Comparison of ENCODE assay signal across 25 cellular contexts in the genomic region with DNA sequence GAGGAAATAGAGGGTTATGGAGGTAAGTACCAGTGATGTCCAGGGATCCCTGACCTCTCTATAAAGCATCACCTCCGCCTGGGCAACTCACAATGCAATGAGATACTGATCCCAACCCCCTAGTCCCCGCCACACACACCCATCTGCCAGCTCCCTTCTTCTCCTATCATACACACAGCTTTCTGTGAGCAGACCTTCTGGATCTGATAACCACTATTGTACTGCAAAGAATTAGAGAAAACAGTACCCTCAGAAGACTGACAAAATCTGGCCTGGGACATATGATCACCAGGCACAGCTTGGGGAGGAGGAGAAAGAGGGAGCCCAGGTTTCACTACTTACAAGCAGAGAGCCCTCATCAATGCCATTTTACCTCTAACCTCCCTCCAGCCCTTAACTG.
"Had no signal": no experiment of that assay in that cellular context is flagged by ENCODE, and none has a peak within 500 bp of the region (broad histone marks: within the 10 kb centered on the region; RNA-seq: fewer than 3 reads in every experiment).

No MANE protein-coding gene starts in this region.

- H3K27ac ChIP-seq: heart left ventricle, left ventricle myocardium inferior, ovary, right atrium auricular region, right lobe of liver, stomach, testis, thyroid gland, transverse colon, upper lobe of left lung, vagina had no signal

- H3K27me3 Mint-ChIP-seq: progenitor cell of endocrine pancreas had no signal

- H3K4me2 ChIP-seq: smooth muscle cell had no signal

- H3K4me3 ChIP-seq: heart left ventricle, left ventricle myocardium inferior, lung, mucosa of descending colon, ovary, right atrium auricular region, right lobe of liver, smooth muscle cell, stomach, testis, thyroid gland, transverse colon, upper lobe of left lung, vagina had no signal

- H3K4me1 Mint-ChIP-seq: naive thymus-derived CD4-positive, alpha-beta T cell had no signal

- H3K36me3 ChIP-seq: heart left ventricle, left ventricle myocardium inferior, ovary, right atrium auricular region, right lobe of liver, stomach, thyroid gland, transverse colon, upper lobe of left lung, vagina had no signal

- H3K4me1 ChIP-seq: right lobe of liver, testis, thyroid gland, upper lobe of left lung, vagina had no signal

- H3K9me3 Mint-ChIP-seq: natural killer cell treated with Interleukin-12 subunit alpha and Interleukin-12 subunit beta and Interleukin-15 and Interleukin-18, amount 100 ng/mL, for 72 hours had no signal

- H3K27ac Mint-ChIP-seq: naive thymus-derived CD4-positive, alpha-beta T cell; natural killer cell treated with Interleukin-12 subunit alpha and Interleukin-12 subunit beta and Interleukin-15 and Interleukin-18, amount 100 ng/mL, for 72 hours; progenitor cell of endocrine pancreas had no signal

- H3K4me3 Mint-ChIP-seq: naive thymus-derived CD4-positive, alpha-beta T cell; natural killer cell treated with Interleukin-12 subunit alpha and Interleukin-12 subunit beta and Interleukin-15 and Interleukin-18, amount 100 ng/mL, for 72 hours had no signal

- ATAC-seq: heart left ventricle; mucosa of descending colon; naive thymus-derived CD4-positive, alpha-beta T cell; natural killer cell treated with Interleukin-12 subunit alpha and Interleukin-12 subunit beta and Interleukin-15 and Interleukin-18, amount 100 ng/mL, for 72 hours; right lobe of liver had no signal

- H3K27me3 ChIP-seq: heart left ventricle, ovary, right atrium auricular region, right lobe of liver, stomach, testis, thyroid gland, transverse colon, upper lobe of left lung, vagina had no signal

- H3K36me3 Mint-ChIP-seq: naive thymus-derived CD4-positive, alpha-beta T cell; natural killer cell treated with Interleukin-12 subunit alpha and Interleukin-12 subunit beta and Interleukin-15 and Interleukin-18, amount 100 ng/mL, for 72 hours had no signal

- H3K9me3 ChIP-seq: mucosa of descending colon, ovary, right atrium auricular region, right lobe of liver, stomach, testis, thyroid gland, transverse colon, upper lobe of left lung, vagina had no signal

- DNase-seq: heart left ventricle; hypothalamus; islet precursor cell; left ventricle myocardium inferior; midbrain; mucosa of descending colon; naive thymus-derived CD4-positive, alpha-beta T cell; ovary; right lobe of liver; stimulated activated CD4-positive, alpha-beta T cell treated with anti-CD3 and anti-CD28 coated beads, Interleukin-1b, Interleukin-23, amount 100 ng/mL, for 48 hours; stimulated activated CD4-positive, alpha-beta T cell treated with anti-CD3 and anti-CD28 coated beads, Interleukin-2, amount 100 ng/mL, for 48 hours; stimulated activated CD4-positive, alpha-beta T cell treated with anti-CD3 and anti-CD28 coated beads, Interleukin-4, amount 100 ng/mL, for 4 hours; stimulated activated CD8-positive, alpha-beta memory T cell treated with anti-CD3 and anti-CD28 coated beads, Interleukin-4, amount 100 ng/mL, for 48 hours; stimulated activated naive CD4-positive, alpha-beta T cell; stomach; testis; thyroid gland; transverse colon; upper lobe of left lung had no signal
